ENCODE assay signal across 8 cellular contexts in genomic region chr19:39480337-39481228, GRCh38. TPM values are rescaled to one million over a fixed set of nuclear protein-coding genes. Genes with fewer than 3 reads are reported as not detected.
A peak's percentile ranks its signal among the peaks of the same experiment; 100 is the strongest.
DNase-seq lines count a peak whose midpoint lies in the region; ATAC-seq and TF ChIP-seq lines count a peak whose summit lies in the region.

Gene TIMM50 (plus strand): TSS chr19:39480838. CDS start chr19:39480854, 16 bp downstream.

- peaks cover 21% of the 10 kb centered on the region for H3K4me1 Mint-ChIP-seq in chondrocyte (ENCODE audit: low read depth)

- no peaks in the 10 kb centered on the region for H3K27me3 ChIP-seq in kidney epithelial cell (ENCODE audit: control insufficient read depth, insufficient read depth, low read length)

- no peaks in the 10 kb centered on the region for H3K27me3 Mint-ChIP-seq in chondrocyte (ENCODE audit: low read depth)

- H3K27ac Mint-ChIP-seq in chondrocyte (ENCODE audit: unreplicated experiment) = peak within 1 kb of the TSS; percentile 97

- H3K36me3 Mint-ChIP-seq in chondrocyte (ENCODE audit: low read depth) = peaks cover 6% of the 10 kb centered on the region

- TF ChIP-seq CTCF in chondrocyte (IDR thresholded peaks at IDR 0.05) (no peak), kidney epithelial cell (IDR thresholded peaks at IDR 0.05; ENCODE audit: insufficient read depth, low read length, poor library complexity, severe bottlenecking) (no peak)

- peak within 1 kb of the TSS; percentile 100 for H3K4me3 ChIP-seq in kidney epithelial cell (ENCODE audit: low read depth, low read length)

- H3K4me3 Mint-ChIP-seq in chondrocyte (ENCODE audit: unreplicated experiment) = peak within 1 kb of the TSS; percentile 90

- no peaks in the 10 kb centered on the region for H3K9me3 Mint-ChIP-seq in chondrocyte (ENCODE audit: low read depth)

- ATAC-seq in HG03439 (IDR thresholded peaks at IDR 0.05; ENCODE audit: unreplicated experiment) = peak; percentile 80

- DNase-seq in AML-193 (lab: John Stamatoyannopoulos, UW) = peak; percentile 86 to 92
- DNase-seq in GM19238 (ENCODE audit: insufficient read length, low spot score) = peak; percentile 90
- DNase-seq in NCI-H524 (lab: John Stamatoyannopoulos, UW) = peak; percentile 99 to 100
- peak; percentile 97 to 99 for DNase-seq in activated CD4-positive, alpha-beta T cell treated with anti-CD3 and anti-CD28 coated beads for 24 hours (ENCODE audit: low read depth in 2 of 2)
- DNase-seq in chondrocyte (ENCODE audit: low spot score) = peak; percentile 98
- peak; percentile 74 for DNase-seq in kidney epithelial cell (ENCODE audit: low read depth)
- peak; percentile 100 for DNase-seq in stimulated activated CD4-positive, alpha-beta T cell treated with anti-CD3 and anti-CD28 coated beads, Interleukin-15, amount 100 ng/mL, for 24 hours

- H3K36me3 ChIP-seq in kidney epithelial cell (ENCODE audit: control insufficient read depth, insufficient read depth, low read length) = peaks cover 1% of the 10 kb centered on the region

RNA-seq across cellular contexts. Expression of gene TIMM50, which starts in this region (rescaled TPM):
- total RNA-seq in chondrocyte (46.4 to 65.7 TPM (median 49.9 TPM) in 3 replicates), kidney epithelial cell (89.0 and 94.3 TPM in 2 replicates)

Comparison
In these comparisons a context has a peak if more than half of its experiments do, and no peak if none do; other contexts are left out.
1. Peak in every context shown above with its lines: DNase-seq, ATAC-seq and H3K4me3 ChIP-seq.